Comparison of ENCODE assay signal across 1 cellular context in genomic region chr9:134378901-134379338, GRCh38.
TF ChIP-seq lines count a peak whose summit lies in the region.

No MANE protein-coding gene starts in this region.

TF ChIP-seq in HEK293, 187 proteins besides CTCF, POLR2A, EP300 and RAD21 (continued from another document and continues in another):
- TF ChIP-seq, protein P1, sequence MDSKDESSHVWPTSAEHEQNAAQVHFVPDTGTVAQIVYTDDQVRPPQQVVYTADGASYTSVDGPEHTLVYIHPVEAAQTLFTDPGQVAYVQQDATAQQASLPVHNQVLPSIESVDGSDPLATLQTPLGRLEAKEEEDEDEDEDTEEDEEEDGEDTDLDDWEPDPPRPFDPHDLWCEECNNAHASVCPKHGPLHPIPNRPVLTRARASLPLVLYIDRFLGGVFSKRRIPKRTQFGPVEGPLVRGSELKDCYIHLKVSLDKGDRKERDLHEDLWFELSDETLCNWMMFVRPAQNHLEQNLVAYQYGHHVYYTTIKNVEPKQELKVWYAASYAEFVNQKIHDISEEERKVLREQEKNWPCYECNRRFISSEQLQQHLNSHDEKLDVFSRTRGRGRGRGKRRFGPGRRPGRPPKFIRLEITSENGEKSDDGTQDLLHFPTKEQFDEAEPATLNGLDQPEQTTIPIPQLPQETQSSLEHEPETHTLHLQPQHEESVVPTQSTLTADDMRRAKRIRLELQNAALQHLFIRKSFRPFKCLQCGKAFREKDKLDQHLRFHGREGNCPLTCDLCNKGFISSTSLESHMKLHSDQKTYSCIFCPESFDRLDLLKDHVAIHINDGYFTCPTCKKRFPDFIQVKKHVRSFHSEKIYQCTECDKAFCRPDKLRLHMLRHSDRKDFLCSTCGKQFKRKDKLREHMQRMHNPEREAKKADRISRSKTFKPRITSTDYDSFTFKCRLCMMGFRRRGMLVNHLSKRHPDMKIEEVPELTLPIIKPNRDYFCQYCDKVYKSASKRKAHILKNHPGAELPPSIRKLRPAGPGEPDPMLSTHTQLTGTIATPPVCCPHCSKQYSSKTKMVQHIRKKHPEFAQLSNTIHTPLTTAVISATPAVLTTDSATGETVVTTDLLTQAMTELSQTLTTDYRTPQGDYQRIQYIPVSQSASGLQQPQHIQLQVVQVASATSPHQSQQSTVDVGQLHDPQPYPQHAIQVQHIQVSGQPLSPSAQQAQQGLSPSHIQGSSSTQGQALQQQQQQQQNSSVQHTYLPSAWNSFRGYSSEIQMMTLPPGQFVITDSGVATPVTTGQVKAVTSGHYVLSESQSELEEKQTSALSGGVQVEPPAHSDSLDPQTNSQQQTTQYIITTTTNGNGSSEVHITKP (tag by site-specific recombination; IDR thresholded peaks at IDR 0.05) = no peak
- no peak for TF ChIP-seq ZNF544 (tag by site-specific recombination; IDR thresholded peaks at IDR 0.05)
- no peak for TF ChIP-seq ZNF626 (tag by site-specific recombination; IDR thresholded peaks at IDR 0.05)
- no peak for TF ChIP-seq ZNF211 (tag by site-specific recombination; IDR thresholded peaks at IDR 0.05; ENCODE audit: low read depth)
- no peak for TF ChIP-seq ZNF660 (tag by site-specific recombination; IDR thresholded peaks at IDR 0.05)
- TF ChIP-seq ZNF23 (tag by site-specific recombination; IDR thresholded peaks at IDR 0.05; ENCODE audit: borderline replicate concordance) = no peak
- TF ChIP-seq ZNF26 (tag by site-specific recombination; IDR thresholded peaks at IDR 0.05) = no peak
- peak; percentile 75 for TF ChIP-seq ZNF600 (tag by site-specific recombination; IDR thresholded peaks at IDR 0.05)
- TF ChIP-seq ZNF768 (tag by site-specific recombination; IDR thresholded peaks at IDR 0.05) = no peak
- no peak for TF ChIP-seq ZNF132 (tag by site-specific recombination; IDR thresholded peaks at IDR 0.05; ENCODE audit: borderline replicate concordance)
- TF ChIP-seq ZNF510 (tag by site-specific recombination; IDR thresholded peaks at IDR 0.05; ENCODE audit: insufficient replicate concordance) = no peak
- TF ChIP-seq SP7 (tag by site-specific recombination; IDR thresholded peaks at IDR 0.05) = no peak
- TF ChIP-seq ZNF311 (tag by site-specific recombination; IDR thresholded peaks at IDR 0.05; ENCODE audit: borderline replicate concordance) = no peak
- TF ChIP-seq PATZ1 (tag by site-specific recombination; IDR thresholded peaks at IDR 0.05) = peak; percentile 51; the same call in 1 of the 2 replicates
- TF ChIP-seq, protein P2, sequence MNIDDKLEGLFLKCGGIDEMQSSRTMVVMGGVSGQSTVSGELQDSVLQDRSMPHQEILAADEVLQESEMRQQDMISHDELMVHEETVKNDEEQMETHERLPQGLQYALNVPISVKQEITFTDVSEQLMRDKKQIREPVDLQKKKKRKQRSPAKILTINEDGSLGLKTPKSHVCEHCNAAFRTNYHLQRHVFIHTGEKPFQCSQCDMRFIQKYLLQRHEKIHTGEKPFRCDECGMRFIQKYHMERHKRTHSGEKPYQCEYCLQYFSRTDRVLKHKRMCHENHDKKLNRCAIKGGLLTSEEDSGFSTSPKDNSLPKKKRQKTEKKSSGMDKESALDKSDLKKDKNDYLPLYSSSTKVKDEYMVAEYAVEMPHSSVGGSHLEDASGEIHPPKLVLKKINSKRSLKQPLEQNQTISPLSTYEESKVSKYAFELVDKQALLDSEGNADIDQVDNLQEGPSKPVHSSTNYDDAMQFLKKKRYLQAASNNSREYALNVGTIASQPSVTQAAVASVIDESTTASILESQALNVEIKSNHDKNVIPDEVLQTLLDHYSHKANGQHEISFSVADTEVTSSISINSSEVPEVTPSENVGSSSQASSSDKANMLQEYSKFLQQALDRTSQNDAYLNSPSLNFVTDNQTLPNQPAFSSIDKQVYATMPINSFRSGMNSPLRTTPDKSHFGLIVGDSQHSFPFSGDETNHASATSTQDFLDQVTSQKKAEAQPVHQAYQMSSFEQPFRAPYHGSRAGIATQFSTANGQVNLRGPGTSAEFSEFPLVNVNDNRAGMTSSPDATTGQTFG (tag by site-specific recombination; IDR thresholded peaks at IDR 0.05; ENCODE audit: borderline replicate concordance) = no peak
- TF ChIP-seq KLF9 (tag by site-specific recombination; IDR thresholded peaks at IDR 0.05; ENCODE audit: low read depth) = no peak
- no peak for TF ChIP-seq ZNF776 (tag by site-specific recombination; IDR thresholded peaks at IDR 0.05; ENCODE audit: borderline replicate concordance)
- TF ChIP-seq ZNF112 (tag by site-specific recombination; IDR thresholded peaks at IDR 0.05) = no peak
- TF ChIP-seq ZNF560 (tag by site-specific recombination; IDR thresholded peaks at IDR 0.05; ENCODE audit: borderline replicate concordance) = no peak
- TF ChIP-seq ZBTB44 (tag by site-specific recombination; IDR thresholded peaks at IDR 0.05) = no peak
- TF ChIP-seq ZBTB20 (tag by site-specific recombination; IDR thresholded peaks at IDR 0.05) = peak; percentile 57
- TF ChIP-seq ZNF558 (tag by site-specific recombination; IDR thresholded peaks at IDR 0.05) = no peak
- TF ChIP-seq ZNF610 (tag by site-specific recombination; IDR thresholded peaks at IDR 0.05; ENCODE audit: borderline replicate concordance) = no peak
- no peak for TF ChIP-seq SALL2 (tag by site-specific recombination; IDR thresholded peaks at IDR 0.05; ENCODE audit: borderline replicate concordance)
- no peak for TF ChIP-seq RBAK (tag by site-specific recombination; IDR thresholded peaks at IDR 0.05)
- TF ChIP-seq ZXDB (tag by site-specific recombination; IDR thresholded peaks at IDR 0.05) = no peak
- no peak for TF ChIP-seq ATF2 (tag by site-specific recombination; IDR thresholded peaks at IDR 0.05; ENCODE audit: low read depth)
- TF ChIP-seq BCL11A (tag by site-specific recombination; IDR thresholded peaks at IDR 0.05; ENCODE audit: low read depth) = no peak
- peak; percentile 53; the same call in 1 of the 2 replicates for TF ChIP-seq IKZF3 (tag by site-specific recombination; IDR thresholded peaks at IDR 0.05)
- TF ChIP-seq OSR2 (tag by site-specific recombination; IDR thresholded peaks at IDR 0.05) = 0 out of 2 replicates have a peak, but pooled peaks have one; percentile 8
- TF ChIP-seq YY1 (tag by site-specific recombination; IDR thresholded peaks at IDR 0.05) = no peak
- no peak for TF ChIP-seq ZSCAN16 (tag by site-specific recombination; IDR thresholded peaks at IDR 0.05)
- TF ChIP-seq ZNF423 (tag by site-specific recombination; IDR thresholded peaks at IDR 0.05) = peak; percentile 93
- TF ChIP-seq YY2 (tag by site-specific recombination; IDR thresholded peaks at IDR 0.05) = no peak
- 0 out of 2 replicates have a peak, but pooled peaks have one; percentile 19 for TF ChIP-seq GLIS2 (tag by site-specific recombination; IDR thresholded peaks at IDR 0.05)
- TF ChIP-seq ZNF354C (tag by site-specific recombination; IDR thresholded peaks at IDR 0.05; ENCODE audit: borderline replicate concordance, low read depth) = no peak
- no peak for TF ChIP-seq ZNF670 (tag by site-specific recombination; IDR thresholded peaks at IDR 0.05; ENCODE audit: low read depth)
- peak; percentile 86 for TF ChIP-seq ZNF341 (tag by site-specific recombination; IDR thresholded peaks at IDR 0.05; ENCODE audit: low read depth)
- no peak for TF ChIP-seq ZBTB48 (tag by site-specific recombination; IDR thresholded peaks at IDR 0.05)
- no peak for TF ChIP-seq ZNF184 (tag by site-specific recombination; IDR thresholded peaks at IDR 0.05)
- TF ChIP-seq PRDM4 (tag by site-specific recombination; IDR thresholded peaks at IDR 0.05) = no peak
- TF ChIP-seq ZNF366 (tag by site-specific recombination; conservative IDR thresholded peaks at IDR 0.05) = no peak
- no peak for TF ChIP-seq ZNF146 (tag by site-specific recombination; IDR thresholded peaks at IDR 0.05)
- TF ChIP-seq ZNF561 (tag by site-specific recombination; IDR thresholded peaks at IDR 0.05; ENCODE audit: borderline replicate concordance) = no peak
- no peak for TF ChIP-seq ZNF155 (tag by site-specific recombination; IDR thresholded peaks at IDR 0.05)
- no peak for TF ChIP-seq ZNF350 (tag by site-specific recombination; IDR thresholded peaks at IDR 0.05)
- no peak for TF ChIP-seq ZNF202 (tag by site-specific recombination; IDR thresholded peaks at IDR 0.05; ENCODE audit: borderline replicate concordance)
- TF ChIP-seq ZNF473 (tag by site-specific recombination; IDR thresholded peaks at IDR 0.05) = no peak
- peak; percentile 97 for TF ChIP-seq ZNF692 (tag by site-specific recombination; IDR thresholded peaks at IDR 0.05)
- TF ChIP-seq BCL11B (tag by site-specific recombination; IDR thresholded peaks at IDR 0.05; ENCODE audit: low read depth) = no peak
- TF ChIP-seq ZNF302 (tag by site-specific recombination; IDR thresholded peaks at IDR 0.05; ENCODE audit: low read depth) = no peak
- no peak for TF ChIP-seq ZFP37 (tag by site-specific recombination; IDR thresholded peaks at IDR 0.05)
- no peak for TF ChIP-seq ZNF416 (tag by site-specific recombination; IDR thresholded peaks at IDR 0.05)
- no peak for TF ChIP-seq ZNF2 (tag by site-specific recombination; IDR thresholded peaks at IDR 0.05)
- TF ChIP-seq ZNF747 (tag by site-specific recombination; IDR thresholded peaks at IDR 0.05) = no peak
- no peak for TF ChIP-seq ZNF121 (tag by site-specific recombination; IDR thresholded peaks at IDR 0.05)
